ENCODE assay signal across 8 cellular contexts in the genomic region with DNA sequence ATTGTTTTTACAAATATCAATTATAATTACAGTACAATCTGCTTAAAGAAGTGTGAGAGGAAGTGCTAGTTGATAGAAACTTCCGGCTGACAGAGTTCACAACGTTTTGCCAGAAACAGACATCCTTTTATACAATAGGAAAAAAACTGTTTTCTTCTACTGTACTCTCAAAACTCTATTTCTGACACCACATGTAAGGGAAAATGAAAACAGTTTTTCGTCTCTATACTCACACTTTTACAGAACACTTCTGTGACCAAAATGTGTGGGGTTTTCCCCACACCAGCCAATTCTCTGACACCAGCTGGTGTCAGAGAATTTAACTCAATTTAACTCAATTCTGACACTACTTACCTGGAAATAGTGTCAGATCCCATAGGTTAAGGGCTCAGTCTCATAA. TPM values are rescaled to one million over a fixed set of nuclear protein-coding genes. Genes with fewer than 3 reads are reported as not detected.
DNase-seq lines count a peak whose midpoint lies in the region; ATAC-seq, FAIRE-seq and TF ChIP-seq lines count a peak whose summit lies in the region.

No MANE protein-coding gene starts in this region.

- H3K4me1 ChIP-seq in DND-41 (ENCODE audit: insufficient read depth, low read length) (peaks cover 22% of the 10 kb centered on the region), GM12878 (ENCODE audit: control insufficient read depth, insufficient read depth, low read length) (peaks cover 17% of the 10 kb centered on the region)

- H3K79me2 ChIP-seq in DND-41 (ENCODE audit: insufficient read depth, low read length) (no peaks in the 10 kb centered on the region), GM12878 (ENCODE audit: control insufficient read depth, insufficient read depth, low read length) (no peaks in the 10 kb centered on the region)

- H3K27me3 ChIP-seq in DND-41 (ENCODE audit: insufficient read depth, low read length, poor library complexity) (no peaks in the 10 kb centered on the region), GM12878 (replicated peaks in 1 of 2; ENCODE audit: control insufficient read depth in 2 of 2, insufficient read depth in 2 of 2, low read length in 1 of 2) (no peaks in the 10 kb centered on the region)

- intact Hi-C loops in GM12878 (cut with micrococcal nuclease; ENCODE audit: unreplicated experiment) (no loop called here), Right ventricle myocardium inferior (cut with DNase I) (no loop called here)

- H4K20me1 ChIP-seq in DND-41 (ENCODE audit: insufficient read depth, low read length): no peaks in the 10 kb centered on the region
- H4K20me1 ChIP-seq in GM12878 (ENCODE audit: control insufficient read depth, insufficient read depth): no peaks in the 10 kb centered on the region

- H3K4me3 ChIP-seq in DND-41 (ENCODE audit: low read depth in 1 of 2, low read length in 2 of 2) (0 out of 4 replicates have a peak overlapping the region, but pooled peaks of 1 of the 2 experiments have one; percentile 8), GM12878 (no peak overlapping the region)

- H2AFZ ChIP-seq in DND-41 (ENCODE audit: low read depth, low read length) (peak overlapping the region; percentile 79), GM12878 (ENCODE audit: control insufficient read depth, low read depth, low read length) (peak overlapping the region; percentile 72)

- RAD21 ChIA-PET in GM12878 (lab: Charles Lee; ENCODE audit: unreplicated experiment): interaction anchor here (0.9 to 1.2 kb wide), 3 partner anchors 19 to 81 kb away, joined by 3 read pairs; no protein-coding TSS in a partner anchor

- DNase-seq in DND-41 (peak; percentile 16), GM12878 (ENCODE audit: low read depth, low spot score) (no peak), iPS-NIHi11 (ENCODE audit: low spot score) (no peak), Right ventricle myocardium inferior (ENCODE audit: missing footprints) (no peak), NCI-H1417 (lab: John Stamatoyannopoulos, UW) (no peak), SHP77 treated with DMSO at 0.1 percent for 48 hours (lab: John Stamatoyannopoulos, UW) (no peak)

- H3K9ac ChIP-seq in DND-41 (ENCODE audit: low read depth, low read length) (peak overlapping the region; percentile 38), GM12878 (ENCODE audit: control insufficient read depth, insufficient read depth, low read length) (peak overlapping the region; percentile 40; the same call in 1 of the 2 replicates)

- no peak for TF ChIP-seq POLR2A in GM12878 (IDR thresholded peaks at IDR 0.05; ENCODE audit: low read depth, low read length)

- H3K27ac ChIP-seq in DND-41 (ENCODE audit: low read length): peak overlapping the region; percentile 84
- peak overlapping the region; percentile 72 for H3K27ac ChIP-seq in GM12878 (ENCODE audit: control insufficient read depth, insufficient read depth)

- TF ChIP-seq EP300 in GM12878 (IDR thresholded peaks at IDR 0.05; ENCODE audit: borderline replicate concordance in 1 of 2, control insufficient read depth in 1 of 2, low read depth in 2 of 2, low read length in 2 of 2): no peak

- 2% methylated on average over 3 of the region's 3 CpGs for WGBS in GM12878 (ENCODE audit: insufficient coverage, insufficient replicate concordance, low lambda C conversion rate, missing lambda C conversion rate)

- H3K36me3 ChIP-seq in DND-41 (ENCODE audit: insufficient read depth, low read length) (no peaks in the 10 kb centered on the region), GM12878 (ENCODE audit: control insufficient read depth in 2 of 2, insufficient read depth in 2 of 2, low read length in 1 of 2) (no peaks in the 10 kb centered on the region)

- TF ChIP-seq RAD21 in GM12878 (IDR thresholded peaks at IDR 0.05; ENCODE audit: insufficient read depth, low read depth, low read length): no peak

- in situ Hi-C loops in GM12878 (cut with MboI): no loop called here

- SMC1A ChIA-PET in GM12878 (lab: Charles Lee; ENCODE audit: uncharacterized antibody, unreplicated experiment): interaction anchor here (0.6 to 2.0 kb wide), 9 partner anchors 8 to 120 kb away, joined by 3 to 7 read pairs (median 3); partner anchors contain the start of gene HIF1A

- CTCF ChIA-PET in GM12878 (lab: Yijun Ruan, JAX): interaction anchor here (0.8 to 2.2 kb wide), 2 partner anchors 9 to 57 kb away, joined by 4 to 9 read pairs; no protein-coding TSS in a partner anchor

- FAIRE-seq in GM12878 (lab: Jason Lieb, UNC): peak; percentile 70

- no peaks in the 10 kb centered on the region for H3K9me3 ChIP-seq in DND-41 (ENCODE audit: insufficient read depth, low read length, severe bottlenecking)
- no peaks in the 10 kb centered on the region; the same call in 2 of the 3 replicates for H3K9me3 ChIP-seq in GM12878 (replicated peaks; ENCODE audit: control insufficient read depth, insufficient read depth, low read length)

- POLR2A ChIA-PET in GM12878 (lab: Charles Lee): no interaction called here

- BruUV-seq in GM12878 (replicated peaks; lab: Mats Ljungman, UMichigan): no TSS peak

- TF ChIP-seq CTCF in DND-41 (IDR thresholded peaks at IDR 0.05; ENCODE audit: borderline replicate concordance, extremely low read depth, low read length, poor library complexity, severe bottlenecking) (no peak), GM12878 (IDR thresholded peaks at IDR 0.05 in 2 of 3, conservative IDR thresholded peaks at IDR 0.05 in 1 of 3; ENCODE audit: control insufficient read depth in 2 of 3, extremely low read depth in 1 of 3, insufficient read depth in 1 of 3, low read depth in 3 of 3, low read length in 3 of 3) (no peak)

- ATAC-seq in DND-41 (ENCODE audit: insufficient read depth, low read depth) (peak; percentile 74), GM19468 (IDR thresholded peaks at IDR 0.05; ENCODE audit: extremely low read depth, unreplicated experiment) (peak; percentile 83), HG03457 (IDR thresholded peaks at IDR 0.05; ENCODE audit: unreplicated experiment) (peak; percentile 76), GM12878 (peak; percentile 92), Right ventricle myocardium inferior (no peak)

- peak overlapping the region; percentile 49 for H3K4me2 ChIP-seq in DND-41 (ENCODE audit: insufficient read depth, low read length)
- H3K4me2 ChIP-seq in GM12878 (ENCODE audit: control insufficient read depth, insufficient read depth): peak overlapping the region; percentile 87

TF ChIP-seq in GM12878, 131 proteins besides CTCF, POLR2A, EP300 and RAD21 (continues in another document):
- TF ChIP-seq, protein P1, sequence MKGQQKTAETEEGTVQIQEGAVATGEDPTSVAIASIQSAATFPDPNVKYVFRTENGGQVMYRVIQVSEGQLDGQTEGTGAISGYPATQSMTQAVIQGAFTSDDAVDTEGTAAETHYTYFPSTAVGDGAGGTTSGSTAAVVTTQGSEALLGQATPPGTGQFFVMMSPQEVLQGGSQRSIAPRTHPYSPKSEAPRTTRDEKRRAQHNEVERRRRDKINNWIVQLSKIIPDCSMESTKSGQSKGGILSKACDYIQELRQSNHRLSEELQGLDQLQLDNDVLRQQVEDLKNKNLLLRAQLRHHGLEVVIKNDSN (IDR thresholded peaks at IDR 0.05; ENCODE audit: borderline replicate concordance, extremely low read length, insufficient read depth, low read depth, low read length): no peak
- TF ChIP-seq ZNF622 (IDR thresholded peaks at IDR 0.05): no peak
- TF ChIP-seq RB1 (IDR thresholded peaks at IDR 0.05; ENCODE audit: borderline replicate concordance): no peak
- 0 out of 2 replicates have a peak, but pooled peaks have one; percentile 34 for TF ChIP-seq DPF2 (IDR thresholded peaks at IDR 0.05)
- TF ChIP-seq CBFB (IDR thresholded peaks at IDR 0.05; ENCODE audit: low read depth): 0 out of 2 replicates have a peak, but pooled peaks have one; percentile 29
- TF ChIP-seq SMAD1 (IDR thresholded peaks at IDR 0.05; ENCODE audit: low read depth, partially characterized antibody): no peak
- peak; percentile 68 for TF ChIP-seq SPI1 (IDR thresholded peaks at IDR 0.05; ENCODE audit: borderline replicate concordance, insufficient read depth, low read depth, low read length)
- peak; percentile 75 for TF ChIP-seq RUNX3 (IDR thresholded peaks at IDR 0.05; ENCODE audit: low read length)
- TF ChIP-seq, protein P2, sequence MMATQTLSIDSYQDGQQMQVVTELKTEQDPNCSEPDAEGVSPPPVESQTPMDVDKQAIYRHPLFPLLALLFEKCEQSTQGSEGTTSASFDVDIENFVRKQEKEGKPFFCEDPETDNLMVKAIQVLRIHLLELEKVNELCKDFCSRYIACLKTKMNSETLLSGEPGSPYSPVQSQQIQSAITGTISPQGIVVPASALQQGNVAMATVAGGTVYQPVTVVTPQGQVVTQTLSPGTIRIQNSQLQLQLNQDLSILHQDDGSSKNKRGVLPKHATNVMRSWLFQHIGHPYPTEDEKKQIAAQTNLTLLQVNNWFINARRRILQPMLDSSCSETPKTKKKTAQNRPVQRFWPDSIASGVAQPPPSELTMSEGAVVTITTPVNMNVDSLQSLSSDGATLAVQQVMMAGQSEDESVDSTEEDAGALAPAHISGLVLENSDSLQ (IDR thresholded peaks at IDR 0.05): peak; percentile 43; the same call in 1 of the 2 replicates

RNA-seq across cellular contexts. Expression of gene HIF1A, which starts 24.2 kb away (rescaled TPM):
- 247 and 270 TPM in 2 replicates for total RNA-seq in GM12878 (2013; cell fraction: nucleolus; rRNA removed)
- total RNA-seq in GM12878 (2014; rRNA removed) (89.4 and 91.4 TPM in 2 replicates), GM12878 (2014; rRNA removed; fragmentation: Illumina TruSeq; extraction: Trizol) (90.7 and 91.9 TPM in 2 replicates), GM12878 (2021) (80.7 and 84.4 TPM in 2 replicates), Right ventricle myocardium inferior (53.4 TPM)
- polyA plus RNA-seq in GM12878 (2011; ENCODE audit: low read depth): 22.3 TPM
- polyA plus RNA-seq in GM12878 (2011; rRNA removed) (97.0 and 107 TPM in 2 replicates), GM12878 (2014; fragmentation: Illumina TruSeq; extraction: Trizol) (83.3 and 103 TPM in 2 replicates), GM12878 (2014; fragmentation: Nextera tagmentation; extraction: Ambion mirVana) (10 to 100 TPM; 18.3 to 22.3 TPM), GM12878 (2014; rRNA removed) (51.9 and 65.7 TPM in 2 replicates), GM12878 (2016; fragmentation: Nextera tagmentation; extraction: Ambion mirVana) (10 to 100 TPM; 66.7 to 69.9 TPM)
- 37.8 and 42.2 TPM in 2 replicates for polyA plus RNA-seq in GM12878 (2011; cell fraction: cytosol; rRNA removed)
- 38.9 and 57.4 TPM in 2 replicates for polyA plus RNA-seq in GM12878 (2011; cell fraction: nucleus; rRNA removed)
- polyA plus RNA-seq in GM12878 (2012): 32.0 and 35.6 TPM in 2 replicates
- 55.7 and 109 TPM in 2 replicates for polyA minus RNA-seq in GM12878 (2011; rRNA and poly(A)+ RNA removed)
- 47.4 and 47.5 TPM in 2 replicates for polyA minus RNA-seq in GM12878 (2011; cell fraction: cytosol; rRNA and poly(A)+ RNA removed)
- polyA minus RNA-seq in GM12878 (2011; cell fraction: nucleus; rRNA and poly(A)+ RNA removed): 58.2 and 99.9 TPM in 2 replicates
